ENCODE assay signal across 15 cellular contexts in genomic region chr12:109423392-109423791, GRCh38.
"Had no signal": no experiment of that assay in that cellular context is flagged by ENCODE, and none has a peak within 500 bp of the region (broad histone marks: within the 10 kb centered on the region; RNA-seq: fewer than 3 reads in every experiment).

No MANE protein-coding gene starts in this region.

- H3K27ac Mint-ChIP-seq: dendritic cell treated with granulocyte-macrophage colony-stimulating factor and Interleukin-4, amounts not matched to agents 40 ng/mL and 50 ng/mL, for 4 days; naive thymus-derived CD8-positive, alpha-beta T cell; type B pancreatic cell had no signal

- ATAC-seq: heart left ventricle; left lobe of liver; mucosa of descending colon; naive thymus-derived CD8-positive, alpha-beta T cell; sciatic nerve; stimulated activated naive CD8-positive, alpha-beta T cell treated with anti-CD3 and anti-CD28 coated beads, Interleukin-15, Interleukin-2, amounts not matched to agents 100 U/mL and 50 U/mL, for 24 hours had no signal

- H3K27ac ChIP-seq: heart left ventricle, neutrophil, suprapubic skin, thyroid gland, uterus had no signal

- H3K27me3 ChIP-seq: thyroid gland, uterus had no signal

- H3K4me3 Mint-ChIP-seq: dendritic cell treated with granulocyte-macrophage colony-stimulating factor and Interleukin-4, amounts not matched to agents 40 ng/mL and 50 ng/mL, for 4 days; naive thymus-derived CD8-positive, alpha-beta T cell; type B pancreatic cell had no signal

- H3K9me3 ChIP-seq: heart left ventricle, mucosa of descending colon, neutrophil, suprapubic skin, thyroid gland, uterus had no signal

- H3K36me3 Mint-ChIP-seq: naive thymus-derived CD8-positive, alpha-beta T cell; type B pancreatic cell had no signal

- H3K4me3 ChIP-seq: heart left ventricle, mucosa of descending colon, suprapubic skin, thyroid gland, uterus had no signal

- H3K4me1 ChIP-seq: heart left ventricle, suprapubic skin, thyroid gland, uterus had no signal

- DNase-seq: heart left ventricle; hypothalamus; mammary epithelial cell; mucosa of descending colon; naive thymus-derived CD8-positive, alpha-beta T cell; posterior cingulate gyrus; stimulated activated naive CD8-positive, alpha-beta T cell treated with anti-CD3 and anti-CD28 coated beads, Interleukin-15, Interleukin-2, amounts not matched to agents 100 U/mL and 50 U/mL, for 24 hours; thyroid gland; uterus had no signal

- H3K36me3 ChIP-seq: heart left ventricle, neutrophil, suprapubic skin, thyroid gland, uterus had no signal

- H3K9me3 Mint-ChIP-seq: type B pancreatic cell had no signal

- H3K4me1 Mint-ChIP-seq: naive thymus-derived CD8-positive, alpha-beta T cell had no signal
